Comparison of ENCODE assay signal across 1 cellular context in the genomic region with DNA sequence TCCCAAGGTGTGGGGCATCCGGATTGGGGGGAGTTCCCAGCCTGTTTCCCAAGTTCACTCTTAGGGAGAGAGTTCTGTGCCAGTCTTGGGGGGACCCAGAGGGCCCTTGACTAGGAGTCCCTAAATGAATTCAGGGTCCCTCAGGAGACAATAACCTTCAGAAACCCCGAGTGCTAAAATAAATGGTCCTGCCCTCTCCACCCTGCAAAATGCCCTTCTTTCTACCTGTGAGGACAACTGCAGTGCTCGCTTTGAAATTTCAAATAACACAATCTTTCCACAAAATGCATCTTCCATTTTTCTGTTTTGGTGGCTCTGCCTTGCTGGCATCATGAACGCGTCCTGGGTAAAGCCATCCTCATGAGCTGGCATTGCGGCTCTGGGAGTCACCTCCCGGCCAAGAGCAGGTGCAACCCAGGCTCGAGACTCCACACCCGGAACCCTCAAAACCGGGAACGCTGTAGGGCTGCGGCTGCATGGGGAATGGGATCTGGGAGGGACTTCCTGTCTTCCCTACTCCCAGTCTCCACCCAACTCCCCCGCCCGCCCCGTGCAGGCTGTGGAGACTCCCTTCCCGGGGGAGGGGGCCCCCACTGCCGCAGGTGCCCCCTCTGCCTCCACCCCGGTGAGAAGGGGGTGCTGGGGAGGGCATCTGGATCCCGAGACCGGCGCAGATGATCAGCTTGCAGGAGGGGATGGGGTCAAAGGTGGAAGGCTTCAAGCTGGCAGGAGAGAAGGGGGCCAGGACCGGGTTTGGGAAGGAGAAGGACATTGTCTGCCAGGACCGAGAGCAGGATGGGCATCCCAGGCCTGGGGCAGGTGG.
TF ChIP-seq lines count a peak whose summit lies in the region.

Gene ZNF205, plus strand, starts transcription at position 529 of the 823 bp plus-strand sequence. CDS start 845 bp downstream, outside the sequence.

TF ChIP-seq in HepG2, 621 proteins besides CTCF, POLR2A, EP300 and RAD21 (continued from another document and continues in another):
- TF ChIP-seq, protein P1, sequence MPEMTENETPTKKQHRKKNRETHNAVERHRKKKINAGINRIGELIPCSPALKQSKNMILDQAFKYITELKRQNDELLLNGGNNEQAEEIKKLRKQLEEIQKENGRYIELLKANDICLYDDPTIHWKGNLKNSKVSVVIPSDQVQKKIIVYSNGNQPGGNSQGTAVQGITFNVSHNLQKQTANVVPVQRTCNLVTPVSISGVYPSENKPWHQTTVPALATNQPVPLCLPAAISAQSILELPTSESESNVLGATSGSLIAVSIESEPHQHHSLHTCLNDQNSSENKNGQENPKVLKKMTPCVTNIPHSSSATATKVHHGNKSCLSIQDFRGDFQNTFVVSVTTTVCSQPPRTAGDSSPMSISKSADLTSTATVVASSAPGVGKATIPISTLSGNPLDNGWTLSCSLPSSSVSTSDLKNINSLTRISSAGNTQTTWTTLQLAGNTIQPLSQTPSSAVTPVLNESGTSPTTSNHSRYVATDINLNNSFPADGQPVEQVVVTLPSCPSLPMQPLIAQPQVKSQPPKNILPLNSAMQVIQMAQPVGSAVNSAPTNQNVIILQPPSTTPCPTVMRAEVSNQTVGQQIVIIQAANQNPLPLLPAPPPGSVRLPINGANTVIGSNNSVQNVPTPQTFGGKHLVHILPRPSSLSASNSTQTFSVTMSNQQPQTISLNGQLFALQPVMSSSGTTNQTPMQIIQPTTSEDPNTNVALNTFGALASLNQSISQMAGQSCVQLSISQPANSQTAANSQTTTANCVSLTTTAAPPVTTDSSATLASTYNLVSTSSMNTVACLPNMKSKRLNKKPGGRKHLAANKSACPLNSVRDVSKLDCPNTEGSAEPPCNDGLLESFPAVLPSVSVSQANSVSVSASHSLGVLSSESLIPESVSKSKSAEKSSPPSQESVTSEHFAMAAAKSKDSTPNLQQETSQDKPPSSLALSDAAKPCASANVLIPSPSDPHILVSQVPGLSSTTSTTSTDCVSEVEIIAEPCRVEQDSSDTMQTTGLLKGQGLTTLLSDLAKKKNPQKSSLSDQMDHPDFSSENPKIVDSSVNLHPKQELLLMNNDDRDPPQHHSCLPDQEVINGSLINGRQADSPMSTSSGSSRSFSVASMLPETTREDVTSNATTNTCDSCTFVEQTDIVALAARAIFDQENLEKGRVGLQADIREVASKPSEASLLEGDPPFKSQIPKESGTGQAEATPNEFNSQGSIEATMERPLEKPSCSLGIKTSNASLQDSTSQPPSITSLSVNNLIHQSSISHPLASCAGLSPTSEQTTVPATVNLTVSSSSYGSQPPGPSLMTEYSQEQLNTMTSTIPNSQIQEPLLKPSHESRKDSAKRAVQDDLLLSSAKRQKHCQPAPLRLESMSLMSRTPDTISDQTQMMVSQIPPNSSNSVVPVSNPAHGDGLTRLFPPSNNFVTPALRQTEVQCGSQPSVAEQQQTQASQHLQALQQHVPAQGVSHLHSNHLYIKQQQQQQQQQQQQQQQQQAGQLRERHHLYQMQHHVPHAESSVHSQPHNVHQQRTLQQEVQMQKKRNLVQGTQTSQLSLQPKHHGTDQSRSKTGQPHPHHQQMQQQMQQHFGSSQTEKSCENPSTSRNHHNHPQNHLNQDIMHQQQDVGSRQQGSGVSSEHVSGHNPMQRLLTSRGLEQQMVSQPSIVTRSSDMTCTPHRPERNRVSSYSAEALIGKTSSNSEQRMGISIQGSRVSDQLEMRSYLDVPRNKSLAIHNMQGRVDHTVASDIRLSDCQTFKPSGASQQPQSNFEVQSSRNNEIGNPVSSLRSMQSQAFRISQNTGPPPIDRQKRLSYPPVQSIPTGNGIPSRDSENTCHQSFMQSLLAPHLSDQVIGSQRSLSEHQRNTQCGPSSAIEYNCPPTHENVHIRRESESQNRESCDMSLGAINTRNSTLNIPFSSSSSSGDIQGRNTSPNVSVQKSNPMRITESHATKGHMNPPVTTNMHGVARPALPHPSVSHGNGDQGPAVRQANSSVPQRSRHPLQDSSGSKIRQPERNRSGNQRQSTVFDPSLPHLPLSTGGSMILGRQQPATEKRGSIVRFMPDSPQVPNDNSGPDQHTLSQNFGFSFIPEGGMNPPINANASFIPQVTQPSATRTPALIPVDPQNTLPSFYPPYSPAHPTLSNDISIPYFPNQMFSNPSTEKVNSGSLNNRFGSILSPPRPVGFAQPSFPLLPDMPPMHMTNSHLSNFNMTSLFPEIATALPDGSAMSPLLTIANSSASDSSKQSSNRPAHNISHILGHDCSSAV (CRISPR knock-in tag; IDR thresholded peaks at IDR 0.05; ENCODE audit: borderline replicate concordance), result no peak
- no peak for TF ChIP-seq ZNF713 (CRISPR knock-in tag; IDR thresholded peaks at IDR 0.05)
- no peak for TF ChIP-seq ZNF562 (CRISPR knock-in tag; IDR thresholded peaks at IDR 0.05; ENCODE audit: borderline replicate concordance)
- no peak for TF ChIP-seq GZF1 (CRISPR knock-in tag; IDR thresholded peaks at IDR 0.05)
- TF ChIP-seq TOE1 (CRISPR knock-in tag; IDR thresholded peaks at IDR 0.05), result no peak
- no peak for TF ChIP-seq BRCA1 (CRISPR knock-in tag; IDR thresholded peaks at IDR 0.05)
- no peak for TF ChIP-seq ZBTB44 (CRISPR knock-in tag; IDR thresholded peaks at IDR 0.05)
- no peak for TF ChIP-seq SOX6 (IDR thresholded peaks at IDR 0.05)
- peak; percentile 18; the same call in 1 of the 2 replicates for TF ChIP-seq SOX6 (CRISPR knock-in tag; IDR thresholded peaks at IDR 0.05)
- peak in 1 of 2 experiments; percentile 52; a peak in 1 of 4 replicates for TF ChIP-seq NR2F1 (CRISPR knock-in tag; IDR thresholded peaks at IDR 0.05)
- TF ChIP-seq PAXIP1 (CRISPR knock-in tag; conservative IDR thresholded peaks at IDR 0.05), result peak; percentile 61
- TF ChIP-seq, protein P2, sequence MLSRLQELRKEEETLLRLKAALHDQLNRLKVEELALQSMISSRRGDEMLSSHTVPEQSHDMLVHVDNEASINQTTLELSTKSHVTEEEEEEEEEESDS (CRISPR knock-in tag; IDR thresholded peaks at IDR 0.05; ENCODE audit: borderline replicate concordance), result no peak
- no peak for TF ChIP-seq TSC22D2 (CRISPR knock-in tag; IDR thresholded peaks at IDR 0.05; ENCODE audit: borderline replicate concordance)
- TF ChIP-seq ZSCAN5A (CRISPR knock-in tag; IDR thresholded peaks at IDR 0.05; ENCODE audit: borderline replicate concordance), result no peak
- no peak for TF ChIP-seq NKX3-1 (CRISPR knock-in tag; IDR thresholded peaks at IDR 0.05)
- TF ChIP-seq THYN1 (CRISPR knock-in tag; IDR thresholded peaks at IDR 0.05; ENCODE audit: borderline replicate concordance, low read depth), result no peak
- TF ChIP-seq, protein P3, sequence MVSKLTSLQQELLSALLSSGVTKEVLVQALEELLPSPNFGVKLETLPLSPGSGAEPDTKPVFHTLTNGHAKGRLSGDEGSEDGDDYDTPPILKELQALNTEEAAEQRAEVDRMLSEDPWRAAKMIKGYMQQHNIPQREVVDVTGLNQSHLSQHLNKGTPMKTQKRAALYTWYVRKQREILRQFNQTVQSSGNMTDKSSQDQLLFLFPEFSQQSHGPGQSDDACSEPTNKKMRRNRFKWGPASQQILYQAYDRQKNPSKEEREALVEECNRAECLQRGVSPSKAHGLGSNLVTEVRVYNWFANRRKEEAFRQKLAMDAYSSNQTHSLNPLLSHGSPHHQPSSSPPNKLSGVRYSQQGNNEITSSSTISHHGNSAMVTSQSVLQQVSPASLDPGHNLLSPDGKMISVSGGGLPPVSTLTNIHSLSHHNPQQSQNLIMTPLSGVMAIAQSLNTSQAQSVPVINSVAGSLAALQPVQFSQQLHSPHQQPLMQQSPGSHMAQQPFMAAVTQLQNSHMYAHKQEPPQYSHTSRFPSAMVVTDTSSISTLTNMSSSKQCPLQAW (CRISPR knock-in tag; IDR thresholded peaks at IDR 0.05), result peak; percentile 81
- TF ChIP-seq ZBTB37 (CRISPR knock-in tag; IDR thresholded peaks at IDR 0.05), result no peak
- peak; percentile 80 for TF ChIP-seq ZNF687 (CRISPR knock-in tag; IDR thresholded peaks at IDR 0.05)
- no peak for TF ChIP-seq ZNF776 (CRISPR knock-in tag; IDR thresholded peaks at IDR 0.05)
- TF ChIP-seq ZNF235 (CRISPR knock-in tag; IDR thresholded peaks at IDR 0.05; ENCODE audit: borderline replicate concordance), result peak; percentile 81
- TF ChIP-seq ZNF207 (IDR thresholded peaks at IDR 0.05; ENCODE audit: borderline replicate concordance), result no peak
- no peak; the same call in 1 of the 2 replicates for TF ChIP-seq POGZ (CRISPR knock-in tag; IDR thresholded peaks at IDR 0.05)
- no peak for TF ChIP-seq KDM1A (CRISPR knock-in tag; IDR thresholded peaks at IDR 0.05)
- TF ChIP-seq BORCS8-MEF2B (CRISPR knock-in tag; IDR thresholded peaks at IDR 0.05), result 0 out of 2 replicates have a peak, but pooled peaks have one; percentile 34
- peak; percentile 34; the same call in 1 of the 2 replicates for TF ChIP-seq NCOA2 (CRISPR knock-in tag; IDR thresholded peaks at IDR 0.05)
- peak; percentile 62 for TF ChIP-seq TEAD3 (CRISPR knock-in tag; optimal IDR thresholded peaks at IDR 0.05; ENCODE audit: borderline replicate concordance)
- TF ChIP-seq SRSF9 (IDR thresholded peaks at IDR 0.05; ENCODE audit: borderline replicate concordance, insufficient read depth, low read depth, low read length, poor library complexity, severe bottlenecking), result no peak
- no peak for TF ChIP-seq HNRNPH1 (optimal IDR thresholded peaks at IDR 0.05; ENCODE audit: low read depth, low read length)
- TF ChIP-seq U2AF1 (optimal IDR thresholded peaks at IDR 0.05; ENCODE audit: low read depth, low read length), result no peak
